In genomic region chr17:19462636-19463035, GRCh38 we compare ENCODE assay signal across 8 cellular contexts. TPM values are rescaled to one million over a fixed set of nuclear protein-coding genes. Genes with fewer than 3 reads are reported as not detected.
DNase-seq lines count a peak whose midpoint lies in the region; ATAC-seq and TF ChIP-seq lines count a peak whose summit lies in the region.
"Not testable (repeated sequence)": the region's sequence is repeated elsewhere in the genome, so short reads cannot be mapped to it uniquely, and the experiment has no call there.

No MANE protein-coding gene starts in this region.

- POLR2A ChIA-PET in activated B cell treated with CpG ODN at 0.5 μM for 24 hours (lab: Charles Lee): interaction anchor here (1.1 to 3.3 kb wide), 2 partner anchors 85 to 100 kb away, joined by 3 to 11 read pairs; partner anchors contain the start of genes B9D1 and MAPK7

- H3K27ac Mint-ChIP-seq in CD4-positive, CD25-positive, alpha-beta regulatory T cell: peak overlapping the region; percentile 78 to 94 (median 89)
- H3K27ac Mint-ChIP-seq in activated B cell treated with CpG ODN at 0.5 μM for 24 hours (peak overlapping the region; percentile 92), memory B cell (peak overlapping the region; percentile 85)
- H3K27ac Mint-ChIP-seq in activated naive CD4-positive, alpha-beta T cell treated with anti-CD3 and anti-CD28 coated beads, Interleukin-2, amount 50 U/mL, for 72 hours: peak overlapping the region; percentile 24 to 62

- ATAC-seq in CD4-positive, CD25-positive, alpha-beta regulatory T cell (ENCODE audit: low read depth in 2 of 2); activated B cell treated with CpG ODN at 0.5 μM for 24 hours (ENCODE audit: low read depth); activated naive CD4-positive, alpha-beta T cell treated with anti-CD3 and anti-CD28 coated beads, Interleukin-2, amount 50 U/mL, for 72 hours; memory B cell (ENCODE audit: low read depth): not testable (repeated sequence)

- not testable (repeated sequence) for DNase-seq in CD4-positive, CD25-positive, alpha-beta regulatory T cell; activated B cell treated with CpG ODN at 0.5 μM for 24 hours; activated naive CD4-positive, alpha-beta T cell treated with anti-CD3 and anti-CD28 coated beads, Interleukin-2, amount 50 U/mL, for 72 hours (ENCODE audit: low spot score in 2 of 2); memory B cell (ENCODE audit: low spot score in 2 of 2); vagina (ENCODE audit: extremely low spot score in 2 of 2)
- DNase-seq in ecto neural progenitor cell (ENCODE audit: low spot score): peak; percentile 22
- DNase-seq in spleen: peak; percentile 11

- H3K9me3 ChIP-seq in CD4-positive, CD25-positive, alpha-beta regulatory T cell (ENCODE audit: control insufficient read depth in 2 of 2, low read length in 2 of 2); Loucy (ENCODE audit: insufficient read depth, low read depth, low read length); spleen; vagina: not testable (repeated sequence)

- not testable (repeated sequence) for H3K9me3 Mint-ChIP-seq in CD4-positive, CD25-positive, alpha-beta regulatory T cell; activated B cell treated with CpG ODN at 0.5 μM for 24 hours; activated naive CD4-positive, alpha-beta T cell treated with anti-CD3 and anti-CD28 coated beads, Interleukin-2, amount 50 U/mL, for 72 hours; memory B cell

- H3K27ac ChIP-seq in CD4-positive, CD25-positive, alpha-beta regulatory T cell (ENCODE audit: insufficient read depth, low read length, poor library complexity, severe bottlenecking): peak overlapping the region; percentile 23
- H3K27ac ChIP-seq in spleen (peak overlapping the region; percentile 28 to 90 (median 79)), vagina (peak overlapping the region; percentile 67)

- WGBS in spleen, 5 donors: 86 to 94% (median 88%) methylated on average over 6 of the region's 6 CpGs

- H3K9ac ChIP-seq in Loucy (ENCODE audit: low read depth, low read length, poor library complexity, severe bottlenecking): not testable (repeated sequence)

- not testable (repeated sequence) for TF ChIP-seq CTCF in Loucy (conservative IDR thresholded peaks at IDR 0.05; ENCODE audit: low read length); activated B cell treated with CpG ODN at 0.5 μM for 24 hours (IDR thresholded peaks at IDR 0.05); spleen (IDR thresholded peaks at IDR 0.05 in 8 of 11, conservative IDR thresholded peaks at IDR 0.05 in 3 of 11); vagina (IDR thresholded peaks at IDR 0.05)

- peak overlapping the region; percentile 56 for H2AFZ ChIP-seq in Loucy (ENCODE audit: low read length)

- H3K79me2 ChIP-seq in Loucy (ENCODE audit: insufficient read depth, low read length): not testable (repeated sequence)

- H3K27me3 ChIP-seq in CD4-positive, CD25-positive, alpha-beta regulatory T cell (ENCODE audit: control insufficient read depth, insufficient read depth, low read length); Loucy (ENCODE audit: insufficient read depth, low read length, poor library complexity, severe bottlenecking); spleen (replicated peaks in 1 of 7); vagina: not testable (repeated sequence)

- peak overlapping the region in 2 of 4 donors; percentile 45 to 56 for H3K4me3 Mint-ChIP-seq in CD4-positive, CD25-positive, alpha-beta regulatory T cell
- not testable (repeated sequence) for H3K4me3 Mint-ChIP-seq in activated B cell treated with CpG ODN at 0.5 μM for 24 hours, memory B cell

- not testable (repeated sequence) for H3F3A ChIP-seq in Loucy (ENCODE audit: low read depth)

- H3K27me3 Mint-ChIP-seq in CD4-positive, CD25-positive, alpha-beta regulatory T cell; activated B cell treated with CpG ODN at 0.5 μM for 24 hours; memory B cell: not testable (repeated sequence)

- H3K4me1 Mint-ChIP-seq in CD4-positive, CD25-positive, alpha-beta regulatory T cell: peaks cover 0 to 52% (median 18%) of the 10 kb centered on the region in 4 donors
- peaks cover 49% of the 10 kb centered on the region for H3K4me1 Mint-ChIP-seq in activated B cell treated with CpG ODN at 0.5 μM for 24 hours
- peaks cover 44% of the 10 kb centered on the region for H3K4me1 Mint-ChIP-seq in memory B cell

- H3K4me2 ChIP-seq in Loucy (ENCODE audit: low read depth, low read length, poor library complexity, severe bottlenecking): peak overlapping the region; percentile 2

- intact Hi-C loops in activated B cell treated with CpG ODN at 0.5 μM for 24 hours (cut with micrococcal nuclease): loop anchor here (2.0 to 5.0 kb wide), 3 partner anchors 46 to 155 kb away; no protein-coding TSS in a partner anchor
- intact Hi-C loops in spleen (cut with DNase I; ENCODE audit: low total_unique reads); vagina (cut with DNase I): not testable (repeated sequence)

- not testable (repeated sequence) for H3K36me3 ChIP-seq in CD4-positive, CD25-positive, alpha-beta regulatory T cell (ENCODE audit: control insufficient read depth, insufficient read depth, low read length); Loucy (ENCODE audit: insufficient read depth, low read length); spleen; vagina

- H3K4me3 ChIP-seq in CD4-positive, CD25-positive, alpha-beta regulatory T cell (ENCODE audit: low read depth, low read length); Loucy (ENCODE audit: low read length, poor library complexity, severe bottlenecking); spleen; vagina: not testable (repeated sequence)

- H3K36me3 Mint-ChIP-seq in CD4-positive, CD25-positive, alpha-beta regulatory T cell; activated B cell treated with CpG ODN at 0.5 μM for 24 hours (ENCODE audit: low read depth); activated naive CD4-positive, alpha-beta T cell treated with anti-CD3 and anti-CD28 coated beads, Interleukin-2, amount 50 U/mL, for 72 hours; memory B cell: not testable (repeated sequence)

- not testable (repeated sequence) for H4K20me1 ChIP-seq in Loucy (ENCODE audit: insufficient read depth, low read length, poor library complexity, severe bottlenecking)

- CTCF ChIA-PET in activated B cell treated with CpG ODN at 0.5 μM for 24 hours (lab: Charles Lee): interaction anchor here (1.5 to 5.6 kb wide), 2 partner anchors 14 to 100 kb away, joined by 8 to 24 read pairs; partner anchors contain the start of gene B9D1

- H3K9me2 ChIP-seq in Loucy (replicated peaks; ENCODE audit: low read depth, low read length): not testable (repeated sequence)

- not testable (repeated sequence) for TF ChIP-seq POLR2A in spleen (IDR thresholded peaks at IDR 0.05); vagina (IDR thresholded peaks at IDR 0.05)

- peaks cover 22% of the 10 kb centered on the region for H3K4me1 ChIP-seq in CD4-positive, CD25-positive, alpha-beta regulatory T cell (ENCODE audit: control insufficient read depth, insufficient read depth, low read length, poor library complexity, severe bottlenecking)
- not testable (repeated sequence) for H3K4me1 ChIP-seq in Loucy (ENCODE audit: insufficient read depth, low read length, poor library complexity, severe bottlenecking)
- peaks cover 18 to 53% (median 45%) of the 10 kb centered on the region in 6 donors for H3K4me1 ChIP-seq in spleen
- peaks cover 47% of the 10 kb centered on the region for H3K4me1 ChIP-seq in vagina

RNA-seq across cellular contexts. Expression of gene RNF112, which starts 51.6 kb away (rescaled TPM):
- 0.39 TPM for total RNA-seq in CD4-positive, CD25-positive, alpha-beta regulatory T cell
- not detected for polyA plus RNA-seq in CD4-positive, CD25-positive, alpha-beta regulatory T cell
- total RNA-seq in activated B cell treated with CpG ODN at 0.5 μM for 24 hours (0.51 TPM in 1 of 2 replicates, not detected in the other), spleen (1 to 10 TPM; 2.3 to 7.6 (median 2.7) TPM), vagina (1.5 TPM)
- under 1 TPM; 0.71 to 0.84 TPM for total RNA-seq in activated naive CD4-positive, alpha-beta T cell treated with anti-CD3 and anti-CD28 coated beads, Interleukin-2, amount 50 U/mL, for 72 hours
- 1 to 10 TPM; 1.3 to 5.9 (median 2.2) TPM for polyA plus RNA-seq in spleen

Comparison
In these comparisons a context has a peak if more than half of its experiments do, and no peak if none do; other contexts are left out.
1. H3K27ac ChIP-seq: peak in every context shown above with its lines; median percentile 79 in spleen; 67 in vagina; 23 in CD4-positive, CD25-positive, alpha-beta regulatory T cell.